Comparison of ENCODE assay signal across 1 cellular context in the genomic region with DNA sequence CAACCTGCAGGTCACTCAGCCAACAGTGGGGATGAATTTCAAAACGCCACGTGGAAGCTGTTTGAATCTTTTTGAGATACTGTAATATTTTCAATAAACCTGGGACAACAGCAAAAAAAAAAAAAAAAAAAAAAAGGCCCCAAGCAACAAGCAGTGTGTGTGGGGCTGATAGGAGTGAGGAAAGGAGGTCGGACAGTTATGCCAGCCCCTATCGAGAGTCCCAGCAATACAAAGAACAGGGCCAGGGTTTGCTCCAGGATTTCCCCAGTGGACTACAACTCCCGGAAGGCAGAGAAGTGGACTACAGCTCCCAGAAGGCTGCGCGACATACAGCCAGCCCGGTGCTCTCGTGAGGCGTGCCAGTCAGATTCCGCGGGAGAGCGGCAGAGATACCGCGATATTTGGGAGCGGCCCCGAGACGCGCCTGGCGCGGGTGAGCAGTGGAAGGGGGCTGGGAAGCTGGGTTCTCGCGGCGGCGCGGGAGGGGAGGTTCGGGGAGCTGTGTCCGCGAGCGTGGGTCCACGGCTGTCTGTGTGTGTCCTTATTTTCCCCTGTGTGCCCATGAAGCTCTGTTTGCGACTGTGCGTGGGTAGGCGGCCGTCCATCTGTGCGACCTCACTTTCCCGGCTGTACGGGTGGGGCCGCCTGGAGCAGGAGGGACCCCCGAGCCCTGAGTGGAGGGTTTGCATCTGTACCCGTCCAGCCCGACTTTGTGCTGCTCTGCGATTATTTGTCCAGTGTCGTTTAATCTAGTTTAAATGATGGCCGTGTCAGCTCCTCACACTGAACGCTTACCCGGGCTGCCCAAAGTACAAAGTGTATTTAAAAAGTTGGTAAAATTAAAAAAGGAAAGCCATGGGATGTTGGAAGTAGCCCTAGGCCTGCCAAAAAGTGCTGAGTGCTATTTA.
TF ChIP-seq lines count a peak whose summit lies in the region.

A gene with protein sequence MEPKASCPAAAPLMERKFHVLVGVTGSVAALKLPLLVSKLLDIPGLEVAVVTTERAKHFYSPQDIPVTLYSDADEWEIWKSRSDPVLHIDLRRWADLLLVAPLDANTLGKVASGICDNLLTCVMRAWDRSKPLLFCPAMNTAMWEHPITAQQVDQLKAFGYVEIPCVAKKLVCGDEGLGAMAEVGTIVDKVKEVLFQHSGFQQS (plus strand): TSS at position 397 of the 908 bp plus-strand sequence. CDS start 4,729 bp downstream, outside the sequence.

TF ChIP-seq in HepG2, 621 proteins besides CTCF, POLR2A, EP300 and RAD21 (continued from another document and continues in another):
- TF ChIP-seq, protein P1, sequence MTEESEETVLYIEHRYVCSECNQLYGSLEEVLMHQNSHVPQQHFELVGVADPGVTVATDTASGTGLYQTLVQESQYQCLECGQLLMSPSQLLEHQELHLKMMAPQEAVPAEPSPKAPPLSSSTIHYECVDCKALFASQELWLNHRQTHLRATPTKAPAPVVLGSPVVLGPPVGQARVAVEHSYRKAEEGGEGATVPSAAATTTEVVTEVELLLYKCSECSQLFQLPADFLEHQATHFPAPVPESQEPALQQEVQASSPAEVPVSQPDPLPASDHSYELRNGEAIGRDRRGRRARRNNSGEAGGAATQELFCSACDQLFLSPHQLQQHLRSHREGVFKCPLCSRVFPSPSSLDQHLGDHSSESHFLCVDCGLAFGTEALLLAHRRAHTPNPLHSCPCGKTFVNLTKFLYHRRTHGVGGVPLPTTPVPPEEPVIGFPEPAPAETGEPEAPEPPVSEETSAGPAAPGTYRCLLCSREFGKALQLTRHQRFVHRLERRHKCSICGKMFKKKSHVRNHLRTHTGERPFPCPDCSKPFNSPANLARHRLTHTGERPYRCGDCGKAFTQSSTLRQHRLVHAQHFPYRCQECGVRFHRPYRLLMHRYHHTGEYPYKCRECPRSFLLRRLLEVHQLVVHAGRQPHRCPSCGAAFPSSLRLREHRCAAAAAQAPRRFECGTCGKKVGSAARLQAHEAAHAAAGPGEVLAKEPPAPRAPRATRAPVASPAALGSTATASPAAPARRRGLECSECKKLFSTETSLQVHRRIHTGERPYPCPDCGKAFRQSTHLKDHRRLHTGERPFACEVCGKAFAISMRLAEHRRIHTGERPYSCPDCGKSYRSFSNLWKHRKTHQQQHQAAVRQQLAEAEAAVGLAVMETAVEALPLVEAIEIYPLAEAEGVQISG (CRISPR knock-in tag; IDR thresholded peaks at IDR 0.05): peak; percentile 88
- TF ChIP-seq, protein P2, sequence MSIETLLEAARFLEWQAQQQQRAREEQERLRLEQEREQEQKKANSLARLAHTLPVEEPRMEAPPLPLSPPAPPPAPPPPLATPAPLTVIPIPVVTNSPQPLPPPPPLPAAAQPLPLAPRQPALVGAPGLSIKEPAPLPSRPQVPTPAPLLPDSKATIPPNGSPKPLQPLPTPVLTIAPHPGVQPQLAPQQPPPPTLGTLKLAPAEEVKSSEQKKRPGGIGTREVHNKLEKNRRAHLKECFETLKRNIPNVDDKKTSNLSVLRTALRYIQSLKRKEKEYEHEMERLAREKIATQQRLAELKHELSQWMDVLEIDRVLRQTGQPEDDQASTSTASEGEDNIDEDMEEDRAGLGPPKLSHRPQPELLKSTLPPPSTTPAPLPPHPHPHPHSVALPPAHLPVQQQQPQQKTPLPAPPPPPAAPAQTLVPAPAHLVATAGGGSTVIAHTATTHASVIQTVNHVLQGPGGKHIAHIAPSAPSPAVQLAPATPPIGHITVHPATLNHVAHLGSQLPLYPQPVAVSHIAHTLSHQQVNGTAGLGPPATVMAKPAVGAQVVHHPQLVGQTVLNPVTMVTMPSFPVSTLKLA (IDR thresholded peaks at IDR 0.05): peak; percentile 40; the same call in 1 of the 2 replicates
- TF ChIP-seq ZBTB8A (CRISPR knock-in tag; IDR thresholded peaks at IDR 0.05; ENCODE audit: borderline replicate concordance, low read depth) (no peak), ZNF382 (CRISPR knock-in tag; IDR thresholded peaks at IDR 0.05; ENCODE audit: borderline replicate concordance) (no peak), ZNF501 (CRISPR knock-in tag; IDR thresholded peaks at IDR 0.05) (peak; percentile 89), ZNF546 (CRISPR knock-in tag; conservative IDR thresholded peaks at IDR 0.05) (peak; percentile 79; the same call in 1 of the 2 replicates), ZNF333 (CRISPR knock-in tag; IDR thresholded peaks at IDR 0.05; ENCODE audit: borderline replicate concordance) (0 out of 2 replicates have a peak, but pooled peaks have one; percentile 51), KLF12 (CRISPR knock-in tag; IDR thresholded peaks at IDR 0.05; ENCODE audit: borderline replicate concordance) (peak; percentile 50; the same call in 1 of the 2 replicates), GZF1 (CRISPR knock-in tag; IDR thresholded peaks at IDR 0.05) (no peak), RFXAP (CRISPR knock-in tag; IDR thresholded peaks at IDR 0.05; ENCODE audit: borderline replicate concordance) (0 out of 2 replicates have a peak, but pooled peaks have one; percentile 60), NR2C2 (CRISPR knock-in tag; IDR thresholded peaks at IDR 0.05; ENCODE audit: borderline replicate concordance) (peak; percentile 73), GATA4 (IDR thresholded peaks at IDR 0.05; ENCODE audit: borderline replicate concordance, low read depth) (0 out of 2 replicates have a peak, but pooled peaks have one; percentile 61), ZNF792 (CRISPR knock-in tag; IDR thresholded peaks at IDR 0.05) (peak; percentile 82), CCAR2 (optimal IDR thresholded peaks at IDR 0.05; ENCODE audit: low read depth, low read length) (no peak), KMT2A (CRISPR knock-in tag; IDR thresholded peaks at IDR 0.05) (peak; percentile 79), PAWR (CRISPR knock-in tag; IDR thresholded peaks at IDR 0.05; ENCODE audit: borderline replicate concordance) (no peak), DR1 (CRISPR knock-in tag; IDR thresholded peaks at IDR 0.05) (peak; percentile 83), ZNF709 (CRISPR knock-in tag; IDR thresholded peaks at IDR 0.05) (0 out of 2 replicates have a peak, but pooled peaks have one; percentile 57), ZNF232 (CRISPR knock-in tag; IDR thresholded peaks at IDR 0.05; ENCODE audit: borderline replicate concordance) (peak; percentile 69; the same call in 1 of the 2 replicates), MED8 (CRISPR knock-in tag; IDR thresholded peaks at IDR 0.05; ENCODE audit: insufficient replicate concordance) (peak; percentile 22), SAFB2 (CRISPR knock-in tag; IDR thresholded peaks at IDR 0.05; ENCODE audit: borderline replicate concordance, low read depth) (0 out of 2 replicates have a peak, but pooled peaks have one; percentile 42), MXD4 (CRISPR knock-in tag; IDR thresholded peaks at IDR 0.05) (peak; percentile 66; the same call in 1 of the 2 replicates), SPEN (CRISPR knock-in tag; IDR thresholded peaks at IDR 0.05; ENCODE audit: low read depth) (peak; percentile 89), NFE2L1 (CRISPR knock-in tag; IDR thresholded peaks at IDR 0.05; ENCODE audit: borderline replicate concordance) (no peak), ZSCAN25 (CRISPR knock-in tag; IDR thresholded peaks at IDR 0.05) (peak; percentile 42; the same call in 1 of the 2 replicates), MED1 (CRISPR knock-in tag; IDR thresholded peaks at IDR 0.05) (peak; percentile 51; the same call in 1 of the 2 replicates), ZNF557 (CRISPR knock-in tag; IDR thresholded peaks at IDR 0.05) (no peak), KDM5A (IDR thresholded peaks at IDR 0.05; ENCODE audit: borderline replicate concordance, low read length) (peak; percentile 79), ZNF7 (CRISPR knock-in tag; IDR thresholded peaks at IDR 0.05) (no peak), ZNF274 (CRISPR knock-in tag; IDR thresholded peaks at IDR 0.05) (peak; percentile 68; the same call in 1 of the 2 replicates)
- TF ChIP-seq, protein P3, sequence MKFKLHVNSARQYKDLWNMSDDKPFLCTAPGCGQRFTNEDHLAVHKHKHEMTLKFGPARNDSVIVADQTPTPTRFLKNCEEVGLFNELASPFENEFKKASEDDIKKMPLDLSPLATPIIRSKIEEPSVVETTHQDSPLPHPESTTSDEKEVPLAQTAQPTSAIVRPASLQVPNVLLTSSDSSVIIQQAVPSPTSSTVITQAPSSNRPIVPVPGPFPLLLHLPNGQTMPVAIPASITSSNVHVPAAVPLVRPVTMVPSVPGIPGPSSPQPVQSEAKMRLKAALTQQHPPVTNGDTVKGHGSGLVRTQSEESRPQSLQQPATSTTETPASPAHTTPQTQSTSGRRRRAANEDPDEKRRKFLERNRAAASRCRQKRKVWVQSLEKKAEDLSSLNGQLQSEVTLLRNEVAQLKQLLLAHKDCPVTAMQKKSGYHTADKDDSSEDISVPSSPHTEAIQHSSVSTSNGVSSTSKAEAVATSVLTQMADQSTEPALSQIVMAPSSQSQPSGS (CRISPR knock-in tag; IDR thresholded peaks at IDR 0.05): peak; percentile 69; the same call in 1 of the 2 replicates
- TF ChIP-seq, protein P4, sequence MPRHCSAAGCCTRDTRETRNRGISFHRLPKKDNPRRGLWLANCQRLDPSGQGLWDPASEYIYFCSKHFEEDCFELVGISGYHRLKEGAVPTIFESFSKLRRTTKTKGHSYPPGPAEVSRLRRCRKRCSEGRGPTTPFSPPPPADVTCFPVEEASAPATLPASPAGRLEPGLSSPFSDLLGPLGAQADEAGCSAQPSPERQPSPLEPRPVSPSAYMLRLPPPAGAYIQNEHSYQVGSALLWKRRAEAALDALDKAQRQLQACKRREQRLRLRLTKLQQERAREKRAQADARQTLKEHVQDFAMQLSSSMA (CRISPR knock-in tag; IDR thresholded peaks at IDR 0.05): peak; percentile 80; the same call in 1 of the 2 replicates
- TF ChIP-seq, protein P5, sequence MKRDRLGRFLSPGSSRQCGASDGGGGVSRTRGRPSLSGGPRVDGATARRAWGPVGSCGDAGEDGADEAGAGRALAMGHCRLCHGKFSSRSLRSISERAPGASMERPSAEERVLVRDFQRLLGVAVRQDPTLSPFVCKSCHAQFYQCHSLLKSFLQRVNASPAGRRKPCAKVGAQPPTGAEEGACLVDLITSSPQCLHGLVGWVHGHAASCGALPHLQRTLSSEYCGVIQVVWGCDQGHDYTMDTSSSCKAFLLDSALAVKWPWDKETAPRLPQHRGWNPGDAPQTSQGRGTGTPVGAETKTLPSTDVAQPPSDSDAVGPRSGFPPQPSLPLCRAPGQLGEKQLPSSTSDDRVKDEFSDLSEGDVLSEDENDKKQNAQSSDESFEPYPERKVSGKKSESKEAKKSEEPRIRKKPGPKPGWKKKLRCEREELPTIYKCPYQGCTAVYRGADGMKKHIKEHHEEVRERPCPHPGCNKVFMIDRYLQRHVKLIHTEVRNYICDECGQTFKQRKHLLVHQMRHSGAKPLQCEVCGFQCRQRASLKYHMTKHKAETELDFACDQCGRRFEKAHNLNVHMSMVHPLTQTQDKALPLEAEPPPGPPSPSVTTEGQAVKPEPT (CRISPR knock-in tag; IDR thresholded peaks at IDR 0.05; ENCODE audit: low read depth): peak; percentile 34; the same call in 1 of the 2 replicates
- TF ChIP-seq, protein P6, sequence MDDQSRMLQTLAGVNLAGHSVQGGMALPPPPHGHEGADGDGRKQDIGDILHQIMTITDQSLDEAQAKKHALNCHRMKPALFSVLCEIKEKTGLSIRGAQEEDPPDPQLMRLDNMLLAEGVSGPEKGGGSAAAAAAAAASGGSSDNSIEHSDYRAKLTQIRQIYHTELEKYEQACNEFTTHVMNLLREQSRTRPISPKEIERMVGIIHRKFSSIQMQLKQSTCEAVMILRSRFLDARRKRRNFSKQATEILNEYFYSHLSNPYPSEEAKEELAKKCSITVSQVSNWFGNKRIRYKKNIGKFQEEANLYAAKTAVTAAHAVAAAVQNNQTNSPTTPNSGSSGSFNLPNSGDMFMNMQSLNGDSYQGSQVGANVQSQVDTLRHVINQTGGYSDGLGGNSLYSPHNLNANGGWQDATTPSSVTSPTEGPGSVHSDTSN (CRISPR knock-in tag; IDR thresholded peaks at IDR 0.05; ENCODE audit: borderline replicate concordance): no peak
- TF ChIP-seq, protein P7, sequence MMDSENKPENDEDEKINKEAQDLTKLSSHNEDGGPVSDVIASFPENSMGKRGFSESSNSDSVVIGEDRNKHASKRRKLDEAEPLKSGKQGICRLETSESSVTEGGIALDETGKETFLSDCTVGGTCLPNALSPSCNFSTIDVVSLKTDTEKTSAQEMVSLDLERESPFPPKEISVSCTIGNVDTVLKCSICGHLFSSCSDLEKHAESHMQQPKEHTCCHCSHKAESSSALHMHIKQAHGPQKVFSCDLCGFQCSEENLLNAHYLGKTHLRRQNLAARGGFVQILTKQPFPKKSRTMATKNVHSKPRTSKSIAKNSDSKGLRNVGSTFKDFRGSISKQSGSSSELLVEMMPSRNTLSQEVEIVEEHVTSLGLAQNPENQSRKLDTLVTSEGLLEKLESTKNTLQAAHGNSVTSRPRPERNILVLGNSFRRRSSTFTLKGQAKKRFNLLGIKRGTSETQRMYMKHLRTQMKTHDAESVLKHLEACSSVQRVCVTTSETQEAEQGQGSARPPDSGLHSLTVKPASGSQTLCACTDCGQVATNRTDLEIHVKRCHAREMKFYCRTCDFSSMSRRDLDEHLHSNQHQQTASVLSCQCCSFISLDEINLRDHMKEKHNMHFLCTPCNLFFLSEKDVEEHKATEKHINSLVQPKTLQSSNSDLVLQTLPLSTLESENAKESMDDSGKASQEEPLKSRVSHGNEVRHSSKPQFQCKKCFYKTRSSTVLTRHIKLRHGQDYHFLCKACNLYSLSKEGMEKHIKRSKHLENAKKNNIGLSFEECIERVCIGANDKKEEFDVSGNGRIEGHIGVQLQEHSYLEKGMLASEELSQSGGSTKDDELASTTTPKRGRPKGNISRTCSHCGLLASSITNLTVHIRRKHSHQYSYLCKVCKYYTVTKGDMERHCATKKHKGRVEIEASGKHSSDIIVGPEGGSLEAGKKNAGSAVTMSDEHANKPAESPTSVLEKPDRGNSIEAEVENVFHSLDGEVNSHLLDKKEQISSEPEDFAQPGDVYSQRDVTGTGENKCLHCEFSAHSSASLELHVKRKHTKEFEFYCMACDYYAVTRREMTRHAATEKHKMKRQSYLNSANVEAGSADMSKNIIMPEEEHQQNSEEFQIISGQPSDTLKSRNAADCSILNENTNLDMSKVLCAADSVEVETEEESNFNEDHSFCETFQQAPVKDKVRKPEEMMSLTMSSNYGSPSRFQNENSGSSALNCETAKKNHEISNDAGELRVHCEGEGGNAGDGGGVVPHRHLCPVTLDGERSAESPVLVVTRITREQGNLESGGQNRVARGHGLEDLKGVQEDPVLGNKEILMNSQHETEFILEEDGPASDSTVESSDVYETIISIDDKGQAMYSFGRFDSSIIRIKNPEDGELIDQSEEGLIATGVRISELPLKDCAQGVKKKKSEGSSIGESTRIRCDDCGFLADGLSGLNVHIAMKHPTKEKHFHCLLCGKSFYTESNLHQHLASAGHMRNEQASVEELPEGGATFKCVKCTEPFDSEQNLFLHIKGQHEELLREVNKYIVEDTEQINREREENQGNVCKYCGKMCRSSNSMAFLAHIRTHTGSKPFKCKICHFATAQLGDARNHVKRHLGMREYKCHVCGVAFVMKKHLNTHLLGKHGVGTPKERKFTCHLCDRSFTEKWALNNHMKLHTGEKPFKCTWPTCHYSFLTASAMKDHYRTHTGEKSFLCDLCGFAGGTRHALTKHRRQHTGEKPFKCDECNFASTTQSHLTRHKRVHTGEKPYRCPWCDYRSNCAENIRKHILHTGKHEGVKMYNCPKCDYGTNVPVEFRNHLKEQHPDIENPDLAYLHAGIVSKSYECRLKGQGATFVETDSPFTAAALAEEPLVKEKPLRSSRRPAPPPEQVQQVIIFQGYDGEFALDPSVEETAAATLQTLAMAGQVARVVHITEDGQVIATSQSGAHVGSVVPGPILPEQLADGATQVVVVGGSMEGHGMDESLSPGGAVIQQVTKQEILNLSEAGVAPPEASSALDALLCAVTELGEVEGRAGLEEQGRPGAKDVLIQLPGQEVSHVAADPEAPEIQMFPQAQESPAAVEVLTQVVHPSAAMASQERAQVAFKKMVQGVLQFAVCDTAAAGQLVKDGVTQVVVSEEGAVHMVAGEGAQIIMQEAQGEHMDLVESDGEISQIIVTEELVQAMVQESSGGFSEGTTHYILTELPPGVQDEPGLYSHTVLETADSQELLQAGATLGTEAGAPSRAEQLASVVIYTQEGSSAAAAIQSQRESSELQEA (CRISPR knock-in tag; IDR thresholded peaks at IDR 0.05; ENCODE audit: not compliant biosample characterization): peak; percentile 67
